15 cellular contexts compared by ENCODE assay signal in genomic region chr6:149851461-149851860, GRCh38. TPM values are rescaled to one million over a fixed set of nuclear protein-coding genes. Genes with fewer than 3 reads are reported as not detected.
DNase-seq lines count a peak whose midpoint lies in the region; ATAC-seq and TF ChIP-seq lines count a peak whose summit lies in the region.
"Had no signal": no experiment of that assay in that cellular context is flagged by ENCODE, and none has a peak within 500 bp of the region (broad histone marks: within the 10 kb centered on the region; RNA-seq: fewer than 3 reads in every experiment).

No MANE protein-coding gene starts in this region.

- no peak overlapping the region for H3K27ac ChIP-seq in fibroblast of lung (ENCODE audit: insufficient read depth, low read length)
- H3K27ac ChIP-seq in smooth muscle cell (ENCODE audit: low read depth) = peak overlapping the region; percentile 97
- H3K27ac ChIP-seq: left ventricle myocardium inferior, testis had no signal

- 37% methylated on average over 2 of the region's 2 CpGs for WGBS in smooth muscle cell (ENCODE audit: low lambda C conversion rate)

- H3K4me2 ChIP-seq in fibroblast of lung (ENCODE audit: extremely low read depth, insufficient read depth, low read length) = no peak overlapping the region
- peak overlapping the region; percentile 42 for H3K4me2 ChIP-seq in smooth muscle cell

- peaks cover 7% of the 10 kb centered on the region for H3K9me3 Mint-ChIP-seq in activated B cell treated with CpG ODN at 0.5 μM for 24 hours
- H3K9me3 Mint-ChIP-seq: CD8-positive, alpha-beta memory T cell; central memory CD8-positive, alpha-beta T cell; natural killer cell treated with Interleukin-12 subunit alpha and Interleukin-12 subunit beta and Interleukin-15 and Interleukin-18, amount 100 ng/mL, for 72 hours had no signal

- H3K9ac ChIP-seq in fibroblast of lung (ENCODE audit: insufficient read depth, low read length) (no peak overlapping the region), smooth muscle cell (ENCODE audit: low read depth) (no peak overlapping the region)

- H3K27ac Mint-ChIP-seq in activated B cell treated with CpG ODN at 0.5 μM for 24 hours = peak overlapping the region; percentile 42
- H3K27ac Mint-ChIP-seq: CD8-positive, alpha-beta memory T cell; natural killer cell treated with Interleukin-12 subunit alpha and Interleukin-12 subunit beta and Interleukin-15 and Interleukin-18, amount 100 ng/mL, for 72 hours had no signal

- DNase-seq in GM04503 (ENCODE audit: low read depth) (peak; percentile 31), activated B cell treated with CpG ODN at 0.5 μM for 24 hours (no peak), fibroblast of lung (ENCODE audit: low read depth in 2 of 2) (peak; percentile 49 to 61), smooth muscle cell (lab: John Stamatoyannopoulos, UW; ENCODE audit: unreplicated experiment) (no peak), amygdala (lab: John Stamatoyannopoulos, UW) (no peak), ureter (ENCODE audit: low spot score) (no peak)
- DNase-seq: activated naive CD4-positive, alpha-beta T cell treated with anti-CD3 and anti-CD28 coated beads, Interleukin-2, amount 50 U/mL, for 16 hours; CD8-positive, alpha-beta memory T cell; left ventricle myocardium inferior; testis had no signal

- H3K4me1 Mint-ChIP-seq in activated B cell treated with CpG ODN at 0.5 μM for 24 hours = peaks cover 25% of the 10 kb centered on the region
- H3K4me1 Mint-ChIP-seq: CD8-positive, alpha-beta memory T cell; central memory CD8-positive, alpha-beta T cell had no signal

- POLR2A ChIA-PET in activated B cell treated with CpG ODN at 0.5 μM for 24 hours (lab: Charles Lee) = no interaction called here

- H3K4me1 ChIP-seq in fibroblast of lung (ENCODE audit: control insufficient read depth, extremely low read depth, insufficient read depth, low read length) (peaks cover 28% of the 10 kb centered on the region), smooth muscle cell (ENCODE audit: low read depth) (peaks cover 18% of the 10 kb centered on the region)
- H3K4me1 ChIP-seq: testis had no signal

- H3K27me3 Mint-ChIP-seq in activated B cell treated with CpG ODN at 0.5 μM for 24 hours = no peaks in the 10 kb centered on the region

- H3K27me3 ChIP-seq in fibroblast of lung (ENCODE audit: control insufficient read depth, insufficient read depth, low read length) (no peaks in the 10 kb centered on the region), smooth muscle cell (ENCODE audit: low read depth) (no peaks in the 10 kb centered on the region)
- H3K27me3 ChIP-seq: testis had no signal

- H4K20me1 ChIP-seq in fibroblast of lung (ENCODE audit: control insufficient read depth, extremely low read depth, insufficient read depth, low read length) = no peaks in the 10 kb centered on the region
- peaks cover 8% of the 10 kb centered on the region for H4K20me1 ChIP-seq in smooth muscle cell (ENCODE audit: low read depth)

- H3K4me3 Mint-ChIP-seq in activated B cell treated with CpG ODN at 0.5 μM for 24 hours = no peak overlapping the region
- H3K4me3 Mint-ChIP-seq: CD8-positive, alpha-beta memory T cell; central memory CD8-positive, alpha-beta T cell; natural killer cell treated with Interleukin-12 subunit alpha and Interleukin-12 subunit beta and Interleukin-15 and Interleukin-18, amount 100 ng/mL, for 72 hours had no signal

- H3K36me3 ChIP-seq in fibroblast of lung (ENCODE audit: control insufficient read depth, insufficient read depth, low read length) (peaks cover 2% of the 10 kb centered on the region), smooth muscle cell (ENCODE audit: low read depth) (no peaks in the 10 kb centered on the region)
- H3K36me3 ChIP-seq: left ventricle myocardium inferior had no signal

- H3K36me3 Mint-ChIP-seq in activated B cell treated with CpG ODN at 0.5 μM for 24 hours (ENCODE audit: low read depth) = no peaks in the 10 kb centered on the region
- H3K36me3 Mint-ChIP-seq: CD8-positive, alpha-beta memory T cell; natural killer cell treated with Interleukin-12 subunit alpha and Interleukin-12 subunit beta and Interleukin-15 and Interleukin-18, amount 100 ng/mL, for 72 hours had no signal

- H3K79me2 ChIP-seq in fibroblast of lung (ENCODE audit: control insufficient read depth, insufficient read depth, low read length) (peaks cover 3% of the 10 kb centered on the region), smooth muscle cell (ENCODE audit: low read depth) (peaks cover 19% of the 10 kb centered on the region)

- intact Hi-C loops in activated B cell treated with CpG ODN at 0.5 μM for 24 hours (cut with micrococcal nuclease) = no loop called here

- TF ChIP-seq CTCF in activated B cell treated with CpG ODN at 0.5 μM for 24 hours (IDR thresholded peaks at IDR 0.05) = no peak
- no peak for TF ChIP-seq CTCF in fibroblast of lung (conservative IDR thresholded peaks at IDR 0.05 in 1 of 2, IDR thresholded peaks at IDR 0.05 in 1 of 2; ENCODE audit: low read depth in 1 of 2, low read length in 2 of 2)
- no peak for TF ChIP-seq CTCF in smooth muscle cell (IDR thresholded peaks at IDR 0.05; ENCODE audit: borderline replicate concordance, insufficient read depth, poor library complexity, severe bottlenecking)

- H3F3A ChIP-seq in smooth muscle cell (ENCODE audit: low read depth) = peaks cover 39% of the 10 kb centered on the region

- no peaks in the 10 kb centered on the region for H3K9me3 ChIP-seq in fibroblast of lung (ENCODE audit: control insufficient read depth, insufficient read depth, low read depth, low read length)
- H3K9me3 ChIP-seq in smooth muscle cell (replicated peaks; ENCODE audit: low read depth) = no peaks in the 10 kb centered on the region
- H3K9me3 ChIP-seq: left ventricle myocardium inferior, testis had no signal

- H2AFZ ChIP-seq in fibroblast of lung (ENCODE audit: low read length) = no peak overlapping the region
- no peak overlapping the region for H2AFZ ChIP-seq in smooth muscle cell (ENCODE audit: low read depth)

- CTCF ChIA-PET in activated B cell treated with CpG ODN at 0.5 μM for 24 hours (lab: Charles Lee) = no interaction called here

- no peak for ATAC-seq in activated B cell treated with CpG ODN at 0.5 μM for 24 hours (ENCODE audit: low read depth)
- ATAC-seq in GM18867 (IDR thresholded peaks at IDR 0.05; ENCODE audit: unreplicated experiment) = no peak
- ATAC-seq in GM21619 (IDR thresholded peaks at IDR 0.05; ENCODE audit: unreplicated experiment) = no peak

- H3K4me3 ChIP-seq in fibroblast of lung (replicated peaks in 1 of 4; ENCODE audit: control extremely low read depth in 1 of 4, insufficient read depth in 1 of 4, low read depth in 3 of 4, low read length in 4 of 4) (no peak overlapping the region), smooth muscle cell (no peak overlapping the region)
- H3K4me3 ChIP-seq: left ventricle myocardium inferior, testis had no signal

RNA-seq across cellular contexts. Expression of gene LRP11, which starts 12.7 kb away (rescaled TPM):
- total RNA-seq in activated B cell treated with CpG ODN at 0.5 μM for 24 hours (0.29 TPM in 2 replicates), fibroblast of lung (54.7 and 89.5 TPM in 2 replicates), smooth muscle cell (69.5 and 85.5 TPM in 2 replicates), ureter (73.6 TPM)
- polyA plus RNA-seq in fibroblast of lung (43.3 and 58.4 TPM in 2 replicates), smooth muscle cell (62.0 and 75.3 TPM in 2 replicates)
- polyA plus RNA-seq in fibroblast of lung (2012) = 31.4 and 42.5 TPM in 2 replicates
- polyA minus RNA-seq in fibroblast of lung (ENCODE audit: low replicate concordance) = 82.3 and 116 TPM in 2 replicates

RNA-seq across cellular contexts. Expression of gene RAET1E, which starts 46.5 kb away (rescaled TPM):
- total RNA-seq in activated B cell treated with CpG ODN at 0.5 μM for 24 hours (not detected in 2 replicates), fibroblast of lung (0.51 and 1.5 TPM in 2 replicates), smooth muscle cell (not detected in 2 replicates), ureter (5.5 TPM)
- polyA plus RNA-seq in fibroblast of lung (0.12 and 0.70 TPM in 2 replicates), smooth muscle cell (not detected in 2 replicates)
- 0.13 and 0.89 TPM in 2 replicates for polyA plus RNA-seq in fibroblast of lung (2012)
- polyA minus RNA-seq in fibroblast of lung (ENCODE audit: low replicate concordance) = 0.63 TPM in 1 of 2 replicates, not detected in the other
- total RNA-seq: CD8-positive, alpha-beta memory T cell; H1; natural killer cell treated with Interleukin-12 subunit alpha and Interleukin-12 subunit beta and Interleukin-15 and Interleukin-18, amount 100 ng/mL, for 72 hours had no signal
- polyA plus RNA-seq: CD8-positive, alpha-beta memory T cell; H1 had no signal

Comparison
In these comparisons a context has a peak if more than half of its experiments do, and no peak if none do; other contexts are left out.
1. DNase-seq: peak in GM04503 (single experiment) and fibroblast of lung (2 of 2); none in activated B cell treated with CpG ODN at 0.5 μM for 24 hours (single experiment), smooth muscle cell (single experiment), amygdala (0 of 56) and ureter (single experiment).
2. RNA of gene LRP11, which starts 12.7 kb away (total RNA-seq): 54.7 to 89.5 TPM in fibroblast of lung, 73.6 TPM in ureter (single experiment) and 69.5 to 85.5 TPM in smooth muscle cell; 0.29 TPM in activated B cell treated with CpG ODN at 0.5 μM for 24 hours; every median in the first group is over 10 times any median in the second.